Comparison of ENCODE assay signal across 12 cellular contexts in genomic region chr9:22203371-22204138, GRCh38.
DNase-seq lines count a peak whose midpoint lies in the region; ATAC-seq and TF ChIP-seq lines count a peak whose summit lies in the region.
"Had no signal": no experiment of that assay in that cellular context is flagged by ENCODE, and none has a peak within 500 bp of the region (broad histone marks: within the 10 kb centered on the region; RNA-seq: fewer than 3 reads in every experiment).

No MANE protein-coding gene starts in this region.

- H3K27ac ChIP-seq in HCT116 (ENCODE audit: low read depth, low read length) = no peak overlapping the region
- no peak overlapping the region for H3K27ac ChIP-seq in SK-N-MC
- peak overlapping the region in 5 of 8 donors; percentile 11 to 35 (median 32) for H3K27ac ChIP-seq in spleen
- H3K27ac ChIP-seq in right atrium auricular region = no peak overlapping the region
- H3K27ac ChIP-seq: gastroesophageal sphincter, testis had no signal

- no peak overlapping the region for H3K4me3 ChIP-seq in HCT116 (replicated peaks in 1 of 2; ENCODE audit: low read depth in 1 of 2, low read length in 2 of 2)
- H3K4me3 ChIP-seq in SK-N-MC = peak overlapping the region; percentile 55
- H3K4me3 ChIP-seq in fibroblast of the aortic adventitia (ENCODE audit: low read depth, low read length) = no peak overlapping the region
- H3K4me3 ChIP-seq in spleen = no peak overlapping the region
- H3K4me3 ChIP-seq in right atrium auricular region = no peak overlapping the region
- H3K4me3 ChIP-seq: gastroesophageal sphincter, testis had no signal

- 49 to 66% (median 55%) methylated on average over 8 of the region's 8 CpGs for WGBS in spleen, 5 donors

- POLR2A ChIA-PET in HCT116 (lab: Charles Lee) = interaction anchor here (0.6 to 1.0 kb wide), 2 partner anchors 8 to 368 kb away, joined by 3 to 5 read pairs; no protein-coding TSS in a partner anchor

- H3K9me3 ChIP-seq in HCT116 (ENCODE audit: control insufficient read depth in 1 of 2, insufficient read depth in 1 of 2, low read depth in 1 of 2, low read length in 2 of 2) (no peaks in the 10 kb centered on the region), SK-N-MC (ENCODE audit: low read depth, low read length) (no peaks in the 10 kb centered on the region), spleen (no peaks in the 10 kb centered on the region), right atrium auricular region (no peaks in the 10 kb centered on the region)
- H3K9me3 ChIP-seq: gastroesophageal sphincter, testis had no signal

- H3K9me2 ChIP-seq in HCT116 (ENCODE audit: insufficient read depth) = no peaks in the 10 kb centered on the region

- intact Hi-C loops in HCT116 (cut with micrococcal nuclease) = loop anchor here (5.0 kb wide), 1 partner anchor 41 kb away; no protein-coding TSS in a partner anchor
- intact Hi-C loops in spleen (cut with DNase I; ENCODE audit: low total_unique reads) = no loop called here
- intact Hi-C loops in head of caudate nucleus (cut with DNase I) = no loop called here

- DNase-seq in HCT116 (ENCODE audit: low read depth, low spot score) (no peak), SK-N-MC (ENCODE audit: low read depth, low spot score) (no peak), fibroblast of the aortic adventitia (ENCODE audit: low read depth) (peak; percentile 64), spleen (no peak), right atrium auricular region (ENCODE audit: low spot score) (no peak), head of caudate nucleus (no peak), CD1c-positive myeloid dendritic cell (ENCODE audit: extremely low spot score) (no peak)
- DNase-seq: Calu3, NCI-H2171 treated with DMSO at 0.1 percent for 48 hours, right cardiac atrium, testis had no signal

- no peak for TF ChIP-seq CTCF in HCT116 (IDR thresholded peaks at IDR 0.05 in 2 of 3, conservative IDR thresholded peaks at IDR 0.05 in 1 of 3; ENCODE audit: borderline replicate concordance in 1 of 3, insufficient read depth in 1 of 3, low read depth in 2 of 3, low read length in 2 of 3)
- no peak for TF ChIP-seq CTCF in fibroblast of the aortic adventitia (IDR thresholded peaks at IDR 0.05; ENCODE audit: insufficient read depth, low read length)
- TF ChIP-seq CTCF in spleen (IDR thresholded peaks at IDR 0.05 in 8 of 11, conservative IDR thresholded peaks at IDR 0.05 in 3 of 11) = no peak
- no peak for TF ChIP-seq CTCF in right atrium auricular region (IDR thresholded peaks at IDR 0.05)

- TF ChIP-seq POLR2A in HCT116 (IDR thresholded peaks at IDR 0.05; ENCODE audit: borderline replicate concordance, extremely low read depth, insufficient read depth, insufficient read length) (no peak), spleen (IDR thresholded peaks at IDR 0.05) (no peak)

- no peak for ATAC-seq in HCT116
- ATAC-seq: gastroesophageal sphincter, right cardiac atrium had no signal

- no peak for TF ChIP-seq RAD21 in HCT116 (IDR thresholded peaks at IDR 0.05; ENCODE audit: low read depth)

- H3K4me1 ChIP-seq in HCT116 (ENCODE audit: control insufficient read depth in 1 of 2, insufficient read depth in 2 of 2, low read length in 2 of 2) = peaks cover 20 to 26% of the 10 kb centered on the region in 2 experiments
- H3K4me1 ChIP-seq in spleen = peaks cover 0 to 31% (median 15%) of the 10 kb centered on the region in 6 donors
- no peaks in the 10 kb centered on the region for H3K4me1 ChIP-seq in right atrium auricular region
- H3K4me1 ChIP-seq: gastroesophageal sphincter, testis had no signal

- H3K9ac ChIP-seq in HCT116 (ENCODE audit: low read length) = no peak overlapping the region
- H3K9ac ChIP-seq in SK-N-MC (ENCODE audit: insufficient read length) = no peak overlapping the region

- CTCF ChIA-PET in HCT116 (lab: Charles Lee) = no interaction called here

- H3K36me3 ChIP-seq in HCT116 (ENCODE audit: control insufficient read depth in 1 of 2, insufficient read depth in 2 of 2, low read length in 2 of 2) (no peaks in the 10 kb centered on the region), SK-N-MC (ENCODE audit: insufficient read depth, low read length) (no peaks in the 10 kb centered on the region), spleen (no peaks in the 10 kb centered on the region), right atrium auricular region (no peaks in the 10 kb centered on the region)
- H3K36me3 ChIP-seq: gastroesophageal sphincter had no signal

- H3K27me3 ChIP-seq in HCT116 (ENCODE audit: insufficient read depth, low read length) (no peaks in the 10 kb centered on the region), spleen (replicated peaks in 1 of 7) (no peaks in the 10 kb centered on the region), right atrium auricular region (no peaks in the 10 kb centered on the region)
- H3K27me3 ChIP-seq: testis had no signal

- peak overlapping the region; percentile 94 for H2AFZ ChIP-seq in HCT116 (ENCODE audit: low read depth, low read length, poor library complexity, severe bottlenecking)

- H3K79me2 ChIP-seq in HCT116 (ENCODE audit: insufficient read depth, low read length) = no peaks in the 10 kb centered on the region

- no TSS peak for BruUV-seq in HCT116 (replicated peaks; lab: Mats Ljungman, UMichigan)

- RAD21 ChIA-PET in HCT116 (lab: Charles Lee; ENCODE audit: low non-redundant PET in 1 of 2, low total read pairs in 2 of 2, uncharacterized antibody in 2 of 2, unreplicated experiment in 2 of 2) = no interaction called here

- no peaks in the 10 kb centered on the region for H4K20me1 ChIP-seq in HCT116 (ENCODE audit: insufficient read depth)

- H3K4me2 ChIP-seq in HCT116 (ENCODE audit: low read length) = peak overlapping the region; percentile 42

TF ChIP-seq in HCT116, 20 proteins besides CTCF, POLR2A, EP300 and RAD21:
- no peak for TF ChIP-seq MAX (IDR thresholded peaks at IDR 0.05)
- TF ChIP-seq SRF (IDR thresholded peaks at IDR 0.05; ENCODE audit: low read depth) = no peak
- TF ChIP-seq ZNF274 (IDR thresholded peaks at IDR 0.05; ENCODE audit: low read depth, low read length) = no peak
- no peak for TF ChIP-seq SP1 (IDR thresholded peaks at IDR 0.05; ENCODE audit: low read depth)
- TF ChIP-seq EGR1 (IDR thresholded peaks at IDR 0.05; ENCODE audit: low read depth) = no peak
- TF ChIP-seq EZH2phosphoT487 (IDR thresholded peaks at IDR 0.05; ENCODE audit: borderline replicate concordance) = no peak
- peak; percentile 94 for TF ChIP-seq TCF7L2 (IDR thresholded peaks at IDR 0.05; ENCODE audit: borderline replicate concordance, extremely low read depth, insufficient read depth, insufficient read length)
- peak; percentile 93 for TF ChIP-seq CEBPB (IDR thresholded peaks at IDR 0.05; ENCODE audit: low read depth)
- no peak for TF ChIP-seq REST (IDR thresholded peaks at IDR 0.05; ENCODE audit: low read depth)
- TF ChIP-seq CBX3 (IDR thresholded peaks at IDR 0.05; ENCODE audit: low read depth) = no peak

Comparison
In these comparisons a context has a peak if more than half of its experiments do, and no peak if none do; other contexts are left out.
1. H3K27ac ChIP-seq: peak in spleen (5 of 8); none in HCT116 (single experiment), SK-N-MC (single experiment) and right atrium auricular region (0 of 2).